In genomic region chr1:19664453-19665043, GRCh38 we compare ENCODE assay signal across 8 cellular contexts. TPM values are rescaled to one million over a fixed set of nuclear protein-coding genes. Genes with fewer than 3 reads are reported as not detected.
DNase-seq lines count a peak whose midpoint lies in the region; ATAC-seq and TF ChIP-seq lines count a peak whose summit lies in the region.

TSS of gene HTR6 (plus strand) at chr1:19664875. CDS start at chr1:19665754, 879 bp downstream.

- intact Hi-C loops in vagina (cut with DNase I): no loop called here

- H3K4me3 ChIP-seq in kidney epithelial cell (ENCODE audit: low read depth, low read length) (peak within 1 kb of the TSS; percentile 7), vagina (peak within 1 kb of the TSS; percentile 20 to 51)

- H3K9me3 ChIP-seq in vagina: no peaks in the 10 kb centered on the region

- H3K27me3 ChIP-seq in kidney epithelial cell (ENCODE audit: control insufficient read depth, insufficient read depth, low read length): peaks cover 51% of the 10 kb centered on the region
- H3K27me3 ChIP-seq in vagina: peaks cover 13% of the 10 kb centered on the region

- H3K27ac ChIP-seq in vagina: no peak within 1 kb of the TSS

- TF ChIP-seq POLR2A in vagina (IDR thresholded peaks at IDR 0.05): no peak

- no peaks in the 10 kb centered on the region for H3K36me3 ChIP-seq in kidney epithelial cell (ENCODE audit: control insufficient read depth, insufficient read depth, low read length)
- H3K36me3 ChIP-seq in vagina: no peaks in the 10 kb centered on the region

- peaks cover 17% of the 10 kb centered on the region for H3K4me1 ChIP-seq in vagina

- DNase-seq in stimulated activated CD4-positive, alpha-beta T cell treated with anti-CD3 and anti-CD28 coated beads, Interleukin-12 subunit alpha, Interleukin-12 subunit beta, amount 100 ng/mL, for 4 hours: peak; percentile 48
- DNase-seq in stimulated activated CD4-positive, alpha-beta T cell treated with anti-CD3 and anti-CD28 coated beads, Interleukin-1b, Interleukin-23, amount 100 ng/mL, for 48 hours: no peak
- DNase-seq in activated effector memory CD4-positive, alpha-beta T cell treated with Interleukin-2 at 50 U/mL for 16 hours: peak; percentile 31
- DNase-seq in kidney epithelial cell (ENCODE audit: low read depth): no peak
- DNase-seq in vagina (ENCODE audit: extremely low spot score in 2 of 2): no peak
- no peak for DNase-seq in G401 (ENCODE audit: low spot score)

- TF ChIP-seq CTCF in kidney epithelial cell (IDR thresholded peaks at IDR 0.05; ENCODE audit: insufficient read depth, low read length, poor library complexity, severe bottlenecking) (no peak), vagina (IDR thresholded peaks at IDR 0.05) (no peak)

- no peak for ATAC-seq in HG03565 (IDR thresholded peaks at IDR 0.05; ENCODE audit: unreplicated experiment)
- ATAC-seq in GM19324 (IDR thresholded peaks at IDR 0.05; ENCODE audit: low FRiP score, unreplicated experiment): no peak

- in situ Hi-C loops in G401 (cut with HindIII; ENCODE audit: low sequenced_read_pairs): no loop called here

RNA-seq across cellular contexts. Expression of gene HTR6, which starts in this region (rescaled TPM):
- total RNA-seq in kidney epithelial cell (not detected in 2 replicates), vagina (not detected)
- 0.14 and 0.62 TPM in 2 replicates for total RNA-seq in G401 (2014; rRNA removed; shearing (Covaris generic))

Comparison
In these comparisons a context has a peak if more than half of its experiments do, and no peak if none do; other contexts are left out.
1. DNase-seq: peak in stimulated activated CD4-positive, alpha-beta T cell treated with anti-CD3 and anti-CD28 coated beads, Interleukin-12 subunit alpha, Interleukin-12 subunit beta, amount 100 ng/mL, for 4 hours (single experiment) and activated effector memory CD4-positive, alpha-beta T cell treated with Interleukin-2 at 50 U/mL for 16 hours (single experiment); none in stimulated activated CD4-positive, alpha-beta T cell treated with anti-CD3 and anti-CD28 coated beads, Interleukin-1b, Interleukin-23, amount 100 ng/mL, for 48 hours (single experiment), kidney epithelial cell (single experiment), vagina (0 of 2) and G401 (single experiment).